In genomic region chr13:113337556-113337955, GRCh38 we compare ENCODE assay signal across 17 cellular contexts. TPM values are rescaled to one million over a fixed set of nuclear protein-coding genes. Genes with fewer than 3 reads are reported as not detected.
DNase-seq lines count a peak whose midpoint lies in the region; ATAC-seq, FAIRE-seq and TF ChIP-seq lines count a peak whose summit lies in the region.
"Had no signal": no experiment of that assay in that cellular context is flagged by ENCODE, and none has a peak within 500 bp of the region (broad histone marks: within the 10 kb centered on the region; RNA-seq: fewer than 3 reads in every experiment).

No MANE protein-coding gene starts in this region.

- CTCF ChIA-PET in HEK293 (lab: Yijun Ruan, JAX) (no interaction called here), K562 (lab: Yijun Ruan, JAX; ENCODE audit: low intra/inter-chr PET ratio) (no interaction called here)

- no peak overlapping the region for H3K4me2 ChIP-seq in K562 (ENCODE audit: insufficient read depth, low read length)

- H3K27me3 ChIP-seq in K562 (ENCODE audit: control insufficient read depth in 2 of 2, insufficient read depth in 2 of 2, low read length in 2 of 2) = no peaks in the 10 kb centered on the region
- H3K27me3 ChIP-seq in psoas muscle (ENCODE audit: insufficient read depth in 3 of 3, low read length in 2 of 3) = no peaks in the 10 kb centered on the region
- H3K27me3 ChIP-seq: SJSA1 had no signal

- no peak for TF ChIP-seq POLR2A in K562 (conservative IDR thresholded peaks at IDR 0.05)

- H2AFZ ChIP-seq in K562 (ENCODE audit: low read depth, low read length) = no peak overlapping the region

- intact Hi-C loops in K562 (cut with micrococcal nuclease) (no loop called here), psoas muscle (cut with DNase I) (no loop called here)

- no peaks in the 10 kb centered on the region for H3K9me1 ChIP-seq in K562 (ENCODE audit: control insufficient read depth, insufficient read depth, low read length)

- in situ Hi-C loops in K562 (cut with MboI) = no loop called here

- H3K4me3 ChIP-seq in HEK293 (ENCODE audit: low read depth, low read length) = no peak overlapping the region
- no peak overlapping the region for H3K4me3 ChIP-seq in K562
- H3K4me3 ChIP-seq in psoas muscle = no peak overlapping the region
- H3K4me3 ChIP-seq: SJSA1 had no signal

- H3K4me1 ChIP-seq in HEK293 (ENCODE audit: control insufficient read depth, insufficient read depth, low read length) (no peaks in the 10 kb centered on the region), K562 (replicated peaks in 1 of 2; ENCODE audit: control insufficient read depth in 2 of 2, insufficient read depth in 2 of 2, low read length in 2 of 2) (peaks cover 0 to 8% of the 10 kb centered on the region in 2 experiments; a peak in 2 of 5 replicates), psoas muscle (no peaks in the 10 kb centered on the region)
- H3K4me1 ChIP-seq: BE2C, SJSA1 had no signal

- FAIRE-seq in K562 (lab: Jason Lieb, UNC) = no peak

- no peaks in the 10 kb centered on the region for H3K9me3 ChIP-seq in HEK293 (ENCODE audit: control insufficient read depth, insufficient read depth, low read depth, low read length)
- H3K9me3 ChIP-seq in K562 (replicated peaks; ENCODE audit: control insufficient read depth, insufficient read depth, low read depth, low read length) = no peaks in the 10 kb centered on the region
- no peaks in the 10 kb centered on the region for H3K9me3 ChIP-seq in psoas muscle
- H3K9me3 ChIP-seq: BE2C, SJSA1 had no signal

- no peak overlapping the region for H3K27ac ChIP-seq in HEK293 (ENCODE audit: extremely low read depth, low read depth, low read length)
- H3K27ac ChIP-seq in K562 (ENCODE audit: extremely low read depth, low read depth, low read length) = no peak overlapping the region
- peak overlapping the region; percentile 36 for H3K27ac ChIP-seq in psoas muscle
- H3K27ac ChIP-seq: RWPE1, SJSA1 had no signal

- no peak overlapping the region; a peak in 1 of 4 replicates for H3K9ac ChIP-seq in K562 (ENCODE audit: insufficient read depth in 1 of 2, low read depth in 2 of 2, low read length in 2 of 2)

- H4K20me1 ChIP-seq in K562 (replicated peaks; ENCODE audit: control insufficient read depth, insufficient read depth, low read length) = no peaks in the 10 kb centered on the region

- no peak for TF ChIP-seq RAD21 in K562 (CRISPR knock-in tag; conservative IDR thresholded peaks at IDR 0.05 in 1 of 2, IDR thresholded peaks at IDR 0.05 in 1 of 2)

- POLR2A ChIA-PET in HEK293 (lab: Yijun Ruan, JAX) (no interaction called here), K562 (lab: Yijun Ruan, JAX) (no interaction called here)

- H3K79me2 ChIP-seq in K562 (ENCODE audit: control insufficient read depth, insufficient read depth, low read length) = no peaks in the 10 kb centered on the region

- peak in 1 of 4 experiments; percentile 16 for DNase-seq in K562 (ENCODE audit: extremely low read depth in 1 of 4, low spot score in 3 of 4)
- DNase-seq in islet precursor cell = peak; percentile 88
- DNase-seq in psoas muscle = peak in 1 of 2 donors; percentile 82
- DNase-seq in stimulated activated CD4-positive, alpha-beta T cell treated with anti-CD3 and anti-CD28 coated beads, Interleukin-1b, Interleukin-23, amount 100 ng/mL, for 48 hours = no peak
- no peak for DNase-seq in RKO (ENCODE audit: low spot score)
- DNase-seq: BE2C; CD4-positive, alpha-beta T cell; IMR-90; NCI-H187 treated with DMSO at 0.1 percent for 48 hours; NCI-H2171; NCI-H446; OCI-M1 had no signal

- TF ChIP-seq CTCF in HEK293 (tag by site-specific recombination; IDR thresholded peaks at IDR 0.05) (no peak), K562 (IDR thresholded peaks at IDR 0.05 in 2 of 3, conservative IDR thresholded peaks at IDR 0.05 in 1 of 3; ENCODE audit: insufficient read depth in 2 of 3, low read depth in 1 of 3, low read length in 3 of 3) (no peak), psoas muscle (IDR thresholded peaks at IDR 0.05) (no peak)

- H3K36me3 ChIP-seq in HEK293 (ENCODE audit: control insufficient read depth in 2 of 2, insufficient read depth in 1 of 2, low read length in 2 of 2) = no peaks in the 10 kb centered on the region; a peak in 1 of 3 replicates
- H3K36me3 ChIP-seq in K562 (ENCODE audit: control insufficient read depth, insufficient read depth, low read length) = no peaks in the 10 kb centered on the region
- no peaks in the 10 kb centered on the region for H3K36me3 ChIP-seq in psoas muscle (ENCODE audit: insufficient read depth in 1 of 2, low read depth in 1 of 2)
- H3K36me3 ChIP-seq: BE2C, SJSA1 had no signal

- 44% methylated on average over 15 of the region's 17 CpGs for WGBS in K562 (ENCODE audit: insufficient coverage, low coverage, missing lambda C conversion rate)
- 59 to 70% (median 64%) methylated on average over 17 of the region's 17 CpGs for WGBS in psoas muscle, 3 donors

- TF ChIP-seq EP300 in K562 (IDR thresholded peaks at IDR 0.05; ENCODE audit: low read length) = no peak

- no TSS peak for BruUV-seq in K562 (replicated peaks; lab: Mats Ljungman, UMichigan)

- peak; percentile 75 for ATAC-seq in K562
- ATAC-seq in psoas muscle = peak; percentile 81 to 97 (median 95)
- no peak for ATAC-seq in HG03457 (IDR thresholded peaks at IDR 0.05; ENCODE audit: unreplicated experiment)
- ATAC-seq in HG02973 (IDR thresholded peaks at IDR 0.05; ENCODE audit: unreplicated experiment) = no peak

TF ChIP-seq in HEK293, 187 proteins besides CTCF, POLR2A, EP300 and RAD21:
- TF ChIP-seq ZNF707 (tag by site-specific recombination; IDR thresholded peaks at IDR 0.05) (no peak), KLF9 (tag by site-specific recombination; IDR thresholded peaks at IDR 0.05; ENCODE audit: low read depth) (0 out of 2 replicates have a peak, but pooled peaks have one; percentile 28), ZNF837 (tag by site-specific recombination; IDR thresholded peaks at IDR 0.05) (no peak)

TF ChIP-seq in K562, 482 proteins besides CTCF, POLR2A, EP300 and RAD21 (continues in another document):
- TF ChIP-seq KDM5B (IDR thresholded peaks at IDR 0.05; ENCODE audit: insufficient replicate concordance, low read depth, low read length) (no peak), TFAP4 (CRISPR knock-in tag; IDR thresholded peaks at IDR 0.05; ENCODE audit: borderline replicate concordance) (peak; percentile 87), SIN3A (IDR thresholded peaks at IDR 0.05; ENCODE audit: borderline replicate concordance in 2 of 2, control insufficient read depth in 1 of 2, low read depth in 2 of 2, low read length in 2 of 2) (no peak), THRAP3 (IDR thresholded peaks at IDR 0.05; ENCODE audit: borderline replicate concordance) (no peak)

RNA-seq across cellular contexts. Expression of gene GRTP1, which starts 26.4 kb away (rescaled TPM):
- 18.8 and 19.9 TPM in 2 replicates for total RNA-seq in K562 (2011; cell fraction: chromatin; rRNA removed; ENCODE audit: low replicate concordance)
- 13.2 and 14.3 TPM in 2 replicates for total RNA-seq in K562 (2011; cell fraction: nucleolus; rRNA removed)
- 19.1 and 25.3 TPM in 2 replicates for total RNA-seq in K562 (2011; cell fraction: nucleoplasm; rRNA removed)
- total RNA-seq in K562 (2014; rRNA removed) = 7.9 and 9.9 TPM in 2 replicates
- total RNA-seq in K562 (2014; rRNA removed; fragmentation: Illumina TruSeq; extraction: Trizol) = 6.6 and 7.8 TPM in 2 replicates
- total RNA-seq in K562 (2015; rRNA removed; fragmentation: Illumina TruSeq; extraction: Trizol) = 8.4 and 9.0 TPM in 2 replicates
- 14.7 and 15.0 TPM in 2 replicates for total RNA-seq in K562 (2021)
- polyA plus RNA-seq in K562 (2011; rRNA removed) = 9.0 and 10.3 TPM in 2 replicates
- 7.6 and 7.7 TPM in 2 replicates for polyA plus RNA-seq in K562 (2011; cell fraction: cytosol; rRNA removed)
- polyA plus RNA-seq in K562 (2011; cell fraction: nucleus; rRNA removed) = 9.9 and 10.2 TPM in 2 replicates
- polyA plus RNA-seq in K562 (2012) = 10.7 and 14.1 TPM in 2 replicates
- 9.8 and 10.9 TPM in 2 replicates for polyA plus RNA-seq in K562 (2014; fragmentation: Illumina TruSeq; extraction: Trizol)
- polyA plus RNA-seq in K562 (2014; fragmentation: Nextera tagmentation; extraction: Ambion mirVana) = 1 to 10 TPM in 1 of 2 experiments, under 1 TPM in 1; 0.28 to 1.6 TPM
- 12.9 and 17.7 TPM in 2 replicates for polyA plus RNA-seq in K562 (2014; rRNA removed)
- polyA minus RNA-seq in K562 (2011; rRNA and poly(A)+ RNA removed) = 3.2 and 3.7 TPM in 2 replicates
- polyA minus RNA-seq in K562 (2011; cell fraction: cytosol; rRNA and poly(A)+ RNA removed) = 6.2 and 9.0 TPM in 2 replicates
- polyA minus RNA-seq in K562 (2011; cell fraction: nucleus; rRNA and poly(A)+ RNA removed) = 4.8 and 7.8 TPM in 2 replicates
- 1 to 10 TPM; 1.5 to 4.5 (median 3.7) TPM for total RNA-seq in psoas muscle
- 1 to 10 TPM; 4.3 to 4.7 (median 4.4) TPM for polyA plus RNA-seq in psoas muscle

RNA-seq across cellular contexts. Expression of gene LAMP1, which starts 40.5 kb away (rescaled TPM):
- 39.3 and 68.8 TPM in 2 replicates for total RNA-seq in K562 (2011; cell fraction: chromatin; rRNA removed; ENCODE audit: low replicate concordance)
- 77.8 and 96.6 TPM in 2 replicates for total RNA-seq in K562 (2011; cell fraction: nucleolus; rRNA removed)
- 63.7 and 74.4 TPM in 2 replicates for total RNA-seq in K562 (2011; cell fraction: nucleoplasm; rRNA removed)
- 30.9 and 32.5 TPM in 2 replicates for total RNA-seq in K562 (2014; rRNA removed)
- total RNA-seq in K562 (2014; rRNA removed; fragmentation: Illumina TruSeq; extraction: Trizol) = 19.5 and 22.1 TPM in 2 replicates
- 34.8 and 35.6 TPM in 2 replicates for total RNA-seq in K562 (2015; rRNA removed; fragmentation: Illumina TruSeq; extraction: Trizol)
- 63.7 and 70.1 TPM in 2 replicates for total RNA-seq in K562 (2021)
- 23.2 and 27.6 TPM in 2 replicates for polyA plus RNA-seq in K562 (2011; rRNA removed)
- polyA plus RNA-seq in K562 (2011; cell fraction: cytosol; rRNA removed) = 15.1 and 27.9 TPM in 2 replicates
- 16.6 and 19.4 TPM in 2 replicates for polyA plus RNA-seq in K562 (2011; cell fraction: nucleus; rRNA removed)
- polyA plus RNA-seq in K562 (2012) = 54.3 and 67.2 TPM in 2 replicates
- 31.5 and 40.4 TPM in 2 replicates for polyA plus RNA-seq in K562 (2014; fragmentation: Illumina TruSeq; extraction: Trizol)
- polyA plus RNA-seq in K562 (2014; fragmentation: Nextera tagmentation; extraction: Ambion mirVana) = 1 to 10 TPM; 2.2 to 2.5 TPM
- 28.7 and 30.5 TPM in 2 replicates for polyA plus RNA-seq in K562 (2014; rRNA removed)
- polyA minus RNA-seq in K562 (2011; rRNA and poly(A)+ RNA removed) = 18.6 and 26.5 TPM in 2 replicates
- 20.0 and 28.4 TPM in 2 replicates for polyA minus RNA-seq in K562 (2011; cell fraction: cytosol; rRNA and poly(A)+ RNA removed)
- 5.0 and 7.4 TPM in 2 replicates for polyA minus RNA-seq in K562 (2011; cell fraction: nucleus; rRNA and poly(A)+ RNA removed)
- total RNA-seq in psoas muscle = 10 to 100 TPM; 53.7 to 71.5 (median 67.8) TPM
- polyA plus RNA-seq in psoas muscle = 10 to 100 TPM; 35.7 to 67.5 (median 60.1) TPM

Comparison
In these comparisons a context has a peak if more than half of its experiments do, and no peak if none do; other contexts are left out.
1. ATAC-seq: peak in K562 (single experiment) and psoas muscle (4 of 4); none in HG03457 (single experiment) and HG02973 (single experiment).